In the genomic region with DNA sequence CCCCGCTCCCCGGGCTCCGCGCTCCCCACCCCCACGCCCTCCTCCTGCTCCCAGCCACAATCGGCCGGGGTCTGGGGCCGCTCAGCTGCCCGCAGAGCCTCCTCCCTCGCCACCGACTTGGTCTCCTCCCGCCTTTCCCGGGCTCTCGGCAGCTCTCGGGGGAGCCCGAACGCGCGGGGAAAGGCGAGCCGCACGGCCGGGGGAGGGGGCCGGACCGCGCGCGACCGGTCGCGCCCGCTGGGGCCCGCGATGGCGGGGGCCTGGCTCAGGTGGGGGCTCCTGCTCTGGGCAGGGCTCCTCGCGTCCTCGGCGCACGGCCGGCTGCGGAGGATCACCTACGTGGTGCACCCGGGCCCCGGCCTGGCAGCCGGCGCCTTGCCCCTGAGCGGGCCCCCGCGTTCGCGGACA, we compare ENCODE assay signal across 9 cellular contexts. TPM values are rescaled to one million over a fixed set of nuclear protein-coding genes. Genes with fewer than 3 reads are reported as not detected.
DNase-seq lines count a peak whose midpoint lies in the region; ATAC-seq and TF ChIP-seq lines count a peak whose summit lies in the region.
"Had no signal": no experiment of that assay in that cellular context is flagged by ENCODE, and none has a peak within 500 bp of the region (broad histone marks: within the 10 kb centered on the region; RNA-seq: fewer than 3 reads in every experiment).

No MANE protein-coding gene starts in this region.

- peak overlapping the region; percentile 29 to 74 for H3K4me3 ChIP-seq in body of pancreas
- H3K4me3 ChIP-seq in transverse colon, result peak overlapping the region; percentile 62 to 96 (median 88)

- in situ Hi-C loops in transverse colon (cut with MboI; ENCODE audit: low pct_ligation_motif_present in 1 of 4, low pct_unique_long_range_greater_than_20kb in 1 of 4, low sequenced_read_pairs in 3 of 4), result loop anchor here in 1 of 4 donors (10.0 kb wide), 1 partner anchor 172 kb away; no protein-coding TSS in a partner anchor

- TF ChIP-seq CTCF in body of pancreas (IDR thresholded peaks at IDR 0.05) (no peak), transverse colon (IDR thresholded peaks at IDR 0.05) (no peak)

- peak; percentile 55 for DNase-seq in 8988T
- peak in 1 of 4 donors; percentile 22 for DNase-seq in body of pancreas
- DNase-seq in transverse colon, result peak; percentile 25
- no peak for DNase-seq in HPDE6-E6E7 (ENCODE audit: extremely low spot score)
- no peak for DNase-seq in NCI-H82 (lab: John Stamatoyannopoulos, UW)

- WGBS in body of pancreas, 2 donors, result 1% methylated on average over 45 of the region's 52 CpGs; no CpG with 5 or more reads in 1 of the 2 donors
- WGBS in transverse colon (ENCODE audit: low coverage in 1 of 2), 2 donors, result 2% methylated on average over 35 of the region's 52 CpGs; no CpG with 5 or more reads in 1 of the 2 donors

- intact Hi-C loops in body of pancreas (cut with DNase I) (no loop called here), transverse colon (cut with DNase I; ENCODE audit: low total_unique reads) (no loop called here)

- H3K4me1 ChIP-seq in body of pancreas (peaks cover 16% of the 10 kb centered on the region), transverse colon (peaks cover 0 to 25% (median 10%) of the 10 kb centered on the region in 4 donors)

- peak overlapping the region in 1 of 4 donors; percentile 37 for H3K27ac ChIP-seq in body of pancreas
- peak overlapping the region; percentile 18 for H3K27ac ChIP-seq in layer of hippocampus (ENCODE audit: low read depth, low read length)
- H3K27ac ChIP-seq in transverse colon, result peak overlapping the region; percentile 85 to 95 (median 92)
- H3K27ac ChIP-seq: epithelial cell of prostate had no signal

- H3K27me3 ChIP-seq in body of pancreas (no peaks in the 10 kb centered on the region), layer of hippocampus (ENCODE audit: control insufficient read depth, insufficient read depth, low read length) (no peaks in the 10 kb centered on the region), transverse colon (peaks cover 4% of the 10 kb centered on the region)

- TF ChIP-seq EP300 in transverse colon (IDR thresholded peaks at IDR 0.05; ENCODE audit: low read depth), result no peak

- H3K9me3 ChIP-seq in body of pancreas (no peaks in the 10 kb centered on the region), transverse colon (no peaks in the 10 kb centered on the region)

- no peak for TF ChIP-seq POLR2A in body of pancreas (IDR thresholded peaks at IDR 0.05)
- no peak for TF ChIP-seq POLR2A in transverse colon (IDR thresholded peaks at IDR 0.05)

- no peaks in the 10 kb centered on the region for H3K36me3 ChIP-seq in body of pancreas (replicated peaks in 1 of 2; ENCODE audit: insufficient read depth in 1 of 2, low read depth in 2 of 2)
- H3K36me3 ChIP-seq in transverse colon, result no peaks in the 10 kb centered on the region

- ATAC-seq in GM19025 (IDR thresholded peaks at IDR 0.05; ENCODE audit: low read depth, unreplicated experiment) (peak; percentile 20), HG03442 (IDR thresholded peaks at IDR 0.05; ENCODE audit: unreplicated experiment) (peak; percentile 24), body of pancreas (peak; percentile 31)

RNA-seq across cellular contexts. Expression of gene LTBP1, which starts 0.3 kb away (rescaled TPM):
- total RNA-seq in body of pancreas (10 to 100 TPM in 1 of 2 donors, 1 to 10 TPM in 1; 8.8 to 10.2 TPM), transverse colon (10 to 100 TPM; 15.8 to 56.7 (median 28.3) TPM)

Comparison
In these comparisons a context has a peak if more than half of its experiments do, and no peak if none do; other contexts are left out.
1. DNase-seq: peak in 8988T (single experiment) and transverse colon (single experiment); none in HPDE6-E6E7 (single experiment) and NCI-H82 (single experiment).
2. Peak in every context shown above with its lines, with median percentiles within 50 percentile points of each other: ATAC-seq.